ENCODE assay signal across 12 cellular contexts in genomic region chrX:47958943-47959342, GRCh38. TPM values are rescaled to one million over a fixed set of nuclear protein-coding genes. Genes with fewer than 3 reads are reported as not detected.
DNase-seq lines count a peak whose midpoint lies in the region; ATAC-seq, FAIRE-seq and TF ChIP-seq lines count a peak whose summit lies in the region.
"Had no signal": no experiment of that assay in that cellular context is flagged by ENCODE, and none has a peak within 500 bp of the region (broad histone marks: within the 10 kb centered on the region; RNA-seq: fewer than 3 reads in every experiment).

No MANE protein-coding gene starts in this region.

- no peaks in the 10 kb centered on the region for H3K27me3 Mint-ChIP-seq in activated CD4-positive, alpha-beta T cell treated with anti-CD3 and anti-CD28 coated beads for 36 hours

- peak; percentile 29 for DNase-seq in activated CD4-positive, alpha-beta T cell treated with anti-CD3 and anti-CD28 coated beads for 36 hours
- no peak for DNase-seq in activated CD4-positive, alpha-beta T cell treated with anti-CD3 and anti-CD28 coated beads for 1 hour
- DNase-seq in NCI-H1092 (lab: John Stamatoyannopoulos, UW) (peak; percentile 1), amniotic epithelial cell (ENCODE audit: low read depth) (peak; percentile 18), pancreas (peak in 1 of 6 donors; percentile 6), NCI-H510A (lab: John Stamatoyannopoulos, UW) (no peak), Peyer's patch (no peak)
- DNase-seq: activated CD8-positive, alpha-beta memory T cell treated with anti-CD3 and anti-CD28 coated beads, Interleukin-2, amount 50 U/mL, for 48 hours; NCI-H2171 had no signal

- H3K9me3 ChIP-seq in pancreas (no peaks in the 10 kb centered on the region), Peyer's patch (no peaks in the 10 kb centered on the region)

- no peak overlapping the region for H3K4me3 Mint-ChIP-seq in activated CD4-positive, alpha-beta T cell treated with anti-CD3 and anti-CD28 coated beads for 36 hours

- H3K4me3 ChIP-seq in pancreas (no peak overlapping the region), Peyer's patch (no peak overlapping the region)
- H3K4me3 ChIP-seq: BLaER1 had no signal

- H3K27me3 ChIP-seq in pancreas, result no peaks in the 10 kb centered on the region
- H3K27me3 ChIP-seq in Peyer's patch, result no peaks in the 10 kb centered on the region

- H3K36me3 Mint-ChIP-seq in activated CD4-positive, alpha-beta T cell treated with anti-CD3 and anti-CD28 coated beads for 36 hours (ENCODE audit: low read depth), result no peaks in the 10 kb centered on the region

- H3K27ac Mint-ChIP-seq in activated CD4-positive, alpha-beta T cell treated with anti-CD3 and anti-CD28 coated beads for 36 hours, result no peak overlapping the region

- intact Hi-C loops in activated CD4-positive, alpha-beta T cell treated with anti-CD3 and anti-CD28 coated beads for 36 hours (cut with DNase I, micrococcal nuclease), result loop anchor here (1.0 to 5.0 kb wide), 2 partner anchors 67 to 127 kb away; no protein-coding TSS in a partner anchor
- intact Hi-C loops in pancreas (cut with DNase I), result no loop called here

- POLR2A ChIA-PET in activated CD4-positive, alpha-beta T cell treated with anti-CD3 and anti-CD28 coated beads for 36 hours (lab: Charles Lee), result no interaction called here

- CTCF ChIA-PET in activated CD4-positive, alpha-beta T cell treated with anti-CD3 and anti-CD28 coated beads for 36 hours (lab: Charles Lee), result interaction anchor here (0.6 to 1.6 kb wide), 6 partner anchors 67 to 445 kb away, joined by 3 to 4 read pairs (median 3); no protein-coding TSS in a partner anchor

- H3K36me3 ChIP-seq in pancreas (no peaks in the 10 kb centered on the region), Peyer's patch (no peaks in the 10 kb centered on the region)
- H3K36me3 ChIP-seq: BLaER1 had no signal

- TF ChIP-seq CTCF in pancreas (IDR thresholded peaks at IDR 0.05) (peak in 2 of 4 donors; percentile 9), Peyer's patch (IDR thresholded peaks at IDR 0.05) (peak in 2 of 6 experiments; percentile 18 to 32)

- H3K9me3 Mint-ChIP-seq in activated CD4-positive, alpha-beta T cell treated with anti-CD3 and anti-CD28 coated beads for 36 hours (ENCODE audit: low read depth), result no peaks in the 10 kb centered on the region

- H3K4me1 Mint-ChIP-seq in activated CD4-positive, alpha-beta T cell treated with anti-CD3 and anti-CD28 coated beads for 36 hours, result no peaks in the 10 kb centered on the region

- no peak for TF ChIP-seq POLR2A in Peyer's patch (IDR thresholded peaks at IDR 0.05)

- FAIRE-seq in pancreas (lab: Jason Lieb, UNC), result no peak

- peak; percentile 78 for ATAC-seq in activated CD4-positive, alpha-beta T cell treated with anti-CD3 and anti-CD28 coated beads for 36 hours
- ATAC-seq in pancreas (peak; percentile 64 to 86 (median 78)), HG03521 (IDR thresholded peaks at IDR 0.05; ENCODE audit: unreplicated experiment) (no peak)

- H3K27ac ChIP-seq in pancreas, result no peak overlapping the region
- no peak overlapping the region for H3K27ac ChIP-seq in Peyer's patch
- H3K27ac ChIP-seq: BLaER1 had no signal

- 0 to 10% methylated on average over 2 of the region's 2 CpGs for WGBS in pancreas, 2 donors

- H3K4me1 ChIP-seq in pancreas (no peaks in the 10 kb centered on the region), Peyer's patch (no peaks in the 10 kb centered on the region)
- H3K4me1 ChIP-seq: BLaER1 had no signal

RNA-seq across cellular contexts. Expression of gene ZNF182, which starts 44.8 kb away (rescaled TPM):
- 1 to 10 TPM; 8.0 to 9.3 TPM for total RNA-seq in activated CD4-positive, alpha-beta T cell treated with anti-CD3 and anti-CD28 coated beads for 36 hours
- total RNA-seq in pancreas (1 to 10 TPM; 1.8 to 4.5 (median 2.6) TPM), Peyer's patch (10 to 100 TPM in 1 of 4 donors, 1 to 10 TPM in 3; 2.5 to 10.7 (median 6.6) TPM)
- 1 to 10 TPM; 3.4 to 6.2 TPM for polyA plus RNA-seq in pancreas

RNA-seq across cellular contexts. Expression of gene SPACA5, which starts 47.8 kb away (rescaled TPM):
- total RNA-seq in activated CD4-positive, alpha-beta T cell treated with anti-CD3 and anti-CD28 coated beads for 36 hours, result not detected
- total RNA-seq in pancreas, result not detected
- polyA plus RNA-seq in pancreas, result not detected
- not detected for total RNA-seq in Peyer's patch
- total RNA-seq: urinary bladder had no signal
- polyA plus RNA-seq: urinary bladder had no signal

Comparison
In these comparisons a context has a peak if more than half of its experiments do, and no peak if none do; other contexts are left out.
1. DNase-seq: peak in activated CD4-positive, alpha-beta T cell treated with anti-CD3 and anti-CD28 coated beads for 36 hours (single experiment), NCI-H1092 (single experiment) and amniotic epithelial cell (single experiment); none in activated CD4-positive, alpha-beta T cell treated with anti-CD3 and anti-CD28 coated beads for 1 hour (single experiment), NCI-H510A (single experiment) and Peyer's patch (0 of 3).
2. intact Hi-C loops: an anchor here in activated CD4-positive, alpha-beta T cell treated with anti-CD3 and anti-CD28 coated beads for 36 hours (1.0 to 5.0 kb wide); none called in pancreas.